8 cellular contexts compared by ENCODE assay signal in the genomic region with DNA sequence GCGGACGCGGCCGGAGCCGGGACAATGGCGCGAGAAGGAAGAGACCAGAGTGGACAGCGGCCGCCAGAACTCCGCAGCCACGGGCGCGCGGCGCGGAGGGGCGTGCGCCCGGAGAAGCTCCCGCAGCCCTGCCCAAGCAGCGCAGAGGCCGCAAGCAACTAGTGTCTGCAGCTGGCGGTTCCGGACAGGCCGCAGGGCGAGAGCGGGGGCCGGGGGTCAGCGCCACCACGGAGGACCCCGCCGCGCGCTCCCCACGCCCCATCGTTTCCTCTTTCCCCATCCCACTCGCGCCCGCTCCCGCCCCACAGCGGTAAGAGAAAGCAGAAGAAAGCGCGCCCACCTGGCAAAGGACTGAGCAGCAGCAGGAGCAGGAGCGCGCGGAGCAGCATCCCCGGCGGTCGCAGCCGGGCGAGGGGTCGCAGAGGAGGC. TPM values are rescaled to one million over a fixed set of nuclear protein-coding genes. Genes with fewer than 3 reads are reported as not detected.
DNase-seq lines count a peak whose midpoint lies in the region; ATAC-seq and TF ChIP-seq lines count a peak whose summit lies in the region.

No MANE protein-coding gene starts in this region.

- no peaks in the 10 kb centered on the region for H3K9me3 ChIP-seq in SJSA1 (replicated peaks)
- no peaks in the 10 kb centered on the region for H3K9me3 ChIP-seq in effector memory CD4-positive, alpha-beta T cell (ENCODE audit: control insufficient read depth, low read length)
- H3K9me3 ChIP-seq in mucosa of rectum (ENCODE audit: control insufficient read depth in 2 of 2, low read length in 2 of 2): no peaks in the 10 kb centered on the region

- H3K27ac ChIP-seq in SJSA1 (no peak overlapping the region), mucosa of rectum (ENCODE audit: low read depth in 2 of 2, low read length in 2 of 2) (no peak overlapping the region), RWPE1 (no peak overlapping the region)
- no peak overlapping the region for H3K27ac ChIP-seq in effector memory CD4-positive, alpha-beta T cell (ENCODE audit: insufficient read depth, low read length, poor library complexity, severe bottlenecking)

- CTCF ChIA-PET in RWPE1 (lab: Yijun Ruan, JAX): no interaction called here

- peak overlapping the region in 1 of 2 donors; percentile 34 for H3K9ac ChIP-seq in mucosa of rectum (ENCODE audit: low read depth in 1 of 2, low read length in 2 of 2)

- H3K27me3 ChIP-seq in SJSA1 (replicated peaks) (no peaks in the 10 kb centered on the region), mucosa of rectum (ENCODE audit: control insufficient read depth in 2 of 2, insufficient read depth in 2 of 2, low read length in 2 of 2) (peaks cover 20 to 31% of the 10 kb centered on the region in 2 donors)
- peaks cover 37% of the 10 kb centered on the region for H3K27me3 ChIP-seq in effector memory CD4-positive, alpha-beta T cell (replicated peaks; ENCODE audit: control insufficient read depth, insufficient read depth, low read length, poor library complexity, severe bottlenecking)

- H3K4me3 ChIP-seq in SJSA1 (peak overlapping the region; percentile 74), mucosa of rectum (ENCODE audit: low read length in 2 of 2) (peak overlapping the region; percentile 61 to 71)
- peak overlapping the region; percentile 47 for H3K4me3 ChIP-seq in effector memory CD4-positive, alpha-beta T cell (ENCODE audit: insufficient read depth, low read depth, low read length, poor library complexity, severe bottlenecking)

- DNase-seq in AG08396 (ENCODE audit: low spot score) (peak; percentile 68), SJSA1 (ENCODE audit: low read depth in 1 of 2, low spot score in 2 of 2) (peak; percentile 47 to 66), RWPE1 (ENCODE audit: low spot score) (no peak)
- DNase-seq in effector memory CD4-positive, alpha-beta T cell: no peak

- H3K4me1 ChIP-seq in SJSA1 (replicated peaks) (peaks cover 7% of the 10 kb centered on the region; the same call in 1 of the 2 replicates), mucosa of rectum (ENCODE audit: control insufficient read depth in 2 of 2, insufficient read depth in 2 of 2, low read length in 2 of 2) (peaks cover 6 to 8% of the 10 kb centered on the region in 2 donors)
- H3K4me1 ChIP-seq in effector memory CD4-positive, alpha-beta T cell (ENCODE audit: control insufficient read depth, insufficient read depth, low read length, poor library complexity, severe bottlenecking): peaks cover 6% of the 10 kb centered on the region

- no peak; the same call in none of the 2 replicates for TF ChIP-seq CTCF in RWPE1 (conservative IDR thresholded peaks at IDR 0.05; ENCODE audit: low read depth)

- H3K36me3 ChIP-seq in SJSA1 (no peaks in the 10 kb centered on the region), mucosa of rectum (ENCODE audit: control insufficient read depth in 2 of 2, insufficient read depth in 2 of 2, low read length in 2 of 2) (no peaks in the 10 kb centered on the region)
- no peaks in the 10 kb centered on the region for H3K36me3 ChIP-seq in effector memory CD4-positive, alpha-beta T cell (ENCODE audit: control insufficient read depth, insufficient read depth, low read length)

- POLR2A ChIA-PET in RWPE1 (lab: Yijun Ruan, JAX; ENCODE audit: low non-redundant PET): no interaction called here

- ATAC-seq in GM18498 (IDR thresholded peaks at IDR 0.05; ENCODE audit: unreplicated experiment) (peak; percentile 47), HG03439 (IDR thresholded peaks at IDR 0.05; ENCODE audit: unreplicated experiment) (no peak), HG03457 (IDR thresholded peaks at IDR 0.05; ENCODE audit: unreplicated experiment) (no peak)

RNA-seq across cellular contexts. Expression of a gene that starts 0.4 kb away (rescaled TPM):
- 2.8 and 3.4 TPM in 2 replicates for total RNA-seq in SJSA1 (2014; rRNA removed; shearing (Covaris generic))

Comparison
In these comparisons a context has a peak if more than half of its experiments do, and no peak if none do; other contexts are left out.
1. DNase-seq: peak in AG08396 (single experiment) and SJSA1 (2 of 2); none in effector memory CD4-positive, alpha-beta T cell (0 of 3) and RWPE1 (single experiment).
2. Peak in every context shown above with its lines, with median percentiles within 50 percentile points of each other: H3K4me3 ChIP-seq.